ENCODE assay signal across 2 cellular contexts in the genomic region with DNA sequence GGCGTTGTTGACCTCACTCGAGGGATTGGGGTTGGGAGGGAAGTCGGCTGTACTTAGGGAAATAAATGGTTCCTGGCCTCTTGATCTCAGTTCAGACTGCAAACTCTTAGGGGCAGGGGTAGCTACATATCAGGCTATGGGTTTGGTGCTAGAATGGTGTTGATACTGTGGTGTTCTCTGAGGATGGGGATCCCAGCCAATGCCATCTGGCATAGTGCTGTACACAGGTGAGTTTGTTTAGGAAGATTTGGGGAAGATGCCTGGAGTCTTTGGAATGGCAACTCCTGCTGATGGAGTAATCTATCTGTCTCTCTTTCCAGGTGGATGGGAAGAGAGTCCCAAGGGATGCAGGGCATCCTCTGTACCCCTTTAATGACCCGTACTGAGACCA.
TF ChIP-seq lines count a peak whose summit lies in the region.

No MANE protein-coding gene starts in this region.

TF ChIP-seq in A549, 52 proteins besides CTCF, POLR2A, EP300 and RAD21:
- TF ChIP-seq, protein P1, sequence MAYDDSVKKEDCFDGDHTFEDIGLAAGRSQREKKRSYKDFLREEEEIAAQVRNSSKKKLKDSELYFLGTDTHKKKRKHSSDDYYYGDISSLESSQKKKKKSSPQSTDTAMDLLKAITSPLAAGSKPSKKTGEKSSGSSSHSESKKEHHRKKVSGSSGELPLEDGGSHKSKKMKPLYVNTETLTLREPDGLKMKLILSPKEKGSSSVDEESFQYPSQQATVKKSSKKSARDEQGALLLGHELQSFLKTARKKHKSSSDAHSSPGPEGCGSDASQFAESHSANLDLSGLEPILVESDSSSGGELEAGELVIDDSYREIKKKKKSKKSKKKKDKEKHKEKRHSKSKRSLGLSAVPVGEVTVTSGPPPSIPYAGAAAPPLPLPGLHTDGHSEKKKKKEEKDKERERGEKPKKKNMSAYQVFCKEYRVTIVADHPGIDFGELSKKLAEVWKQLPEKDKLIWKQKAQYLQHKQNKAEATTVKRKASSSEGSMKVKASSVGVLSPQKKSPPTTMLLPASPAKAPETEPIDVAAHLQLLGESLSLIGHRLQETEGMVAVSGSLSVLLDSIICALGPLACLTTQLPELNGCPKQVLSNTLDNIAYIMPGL (CRISPR knock-in tag; IDR thresholded peaks at IDR 0.05; ENCODE audit: borderline replicate concordance), result no peak
- TF ChIP-seq CEBPB (IDR thresholded peaks at IDR 0.05), result no peak
- no peak for TF ChIP-seq ZNF302 (CRISPR knock-in tag; IDR thresholded peaks at IDR 0.05)
- no peak for TF ChIP-seq NR3C1 (IDR thresholded peaks at IDR 0.05)
- TF ChIP-seq, protein P2, sequence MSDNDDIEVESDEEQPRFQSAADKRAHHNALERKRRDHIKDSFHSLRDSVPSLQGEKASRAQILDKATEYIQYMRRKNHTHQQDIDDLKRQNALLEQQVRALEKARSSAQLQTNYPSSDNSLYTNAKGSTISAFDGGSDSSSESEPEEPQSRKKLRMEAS (IDR thresholded peaks at IDR 0.05), result no peak
- TF ChIP-seq, protein P3, sequence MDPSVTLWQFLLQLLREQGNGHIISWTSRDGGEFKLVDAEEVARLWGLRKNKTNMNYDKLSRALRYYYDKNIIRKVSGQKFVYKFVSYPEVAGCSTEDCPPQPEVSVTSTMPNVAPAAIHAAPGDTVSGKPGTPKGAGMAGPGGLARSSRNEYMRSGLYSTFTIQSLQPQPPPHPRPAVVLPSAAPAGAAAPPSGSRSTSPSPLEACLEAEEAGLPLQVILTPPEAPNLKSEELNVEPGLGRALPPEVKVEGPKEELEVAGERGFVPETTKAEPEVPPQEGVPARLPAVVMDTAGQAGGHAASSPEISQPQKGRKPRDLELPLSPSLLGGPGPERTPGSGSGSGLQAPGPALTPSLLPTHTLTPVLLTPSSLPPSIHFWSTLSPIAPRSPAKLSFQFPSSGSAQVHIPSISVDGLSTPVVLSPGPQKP (IDR thresholded peaks at IDR 0.05; ENCODE audit: low read depth, low read length), result no peak
- TF ChIP-seq EHF (CRISPR knock-in tag; IDR thresholded peaks at IDR 0.05), result no peak
- no peak for TF ChIP-seq PHF8 (IDR thresholded peaks at IDR 0.05; ENCODE audit: borderline replicate concordance, low read depth)
- no peak for TF ChIP-seq CBX2 (IDR thresholded peaks at IDR 0.05; ENCODE audit: borderline replicate concordance, low read depth)
- no peak for TF ChIP-seq HDAC2 (IDR thresholded peaks at IDR 0.05)
- TF ChIP-seq, protein P4, sequence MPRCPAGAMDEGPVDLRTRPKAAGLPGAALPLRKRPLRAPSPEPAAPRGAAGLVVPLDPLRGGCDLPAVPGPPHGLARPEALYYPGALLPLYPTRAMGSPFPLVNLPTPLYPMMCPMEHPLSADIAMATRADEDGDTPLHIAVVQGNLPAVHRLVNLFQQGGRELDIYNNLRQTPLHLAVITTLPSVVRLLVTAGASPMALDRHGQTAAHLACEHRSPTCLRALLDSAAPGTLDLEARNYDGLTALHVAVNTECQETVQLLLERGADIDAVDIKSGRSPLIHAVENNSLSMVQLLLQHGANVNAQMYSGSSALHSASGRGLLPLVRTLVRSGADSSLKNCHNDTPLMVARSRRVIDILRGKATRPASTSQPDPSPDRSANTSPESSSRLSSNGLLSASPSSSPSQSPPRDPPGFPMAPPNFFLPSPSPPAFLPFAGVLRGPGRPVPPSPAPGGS (IDR thresholded peaks at IDR 0.05), result no peak
- no peak for TF ChIP-seq NPAS2 (CRISPR knock-in tag; IDR thresholded peaks at IDR 0.05; ENCODE audit: borderline replicate concordance)
- TF ChIP-seq ESRRA (IDR thresholded peaks at IDR 0.05; ENCODE audit: borderline replicate concordance, low read length), result no peak
- TF ChIP-seq HOXB5 (CRISPR knock-in tag; IDR thresholded peaks at IDR 0.05), result no peak
- TF ChIP-seq SMC3 (IDR thresholded peaks at IDR 0.05), result no peak

TF ChIP-seq in GM23338, 12 proteins besides CTCF, POLR2A, EP300 and RAD21:
- TF ChIP-seq JUNB (IDR thresholded peaks at IDR 0.05; ENCODE audit: unreplicated experiment), result no peak
- TF ChIP-seq POLR2AphosphoS5 (IDR thresholded peaks at IDR 0.05; ENCODE audit: low read depth), result no peak
- TF ChIP-seq NANOG (IDR thresholded peaks at IDR 0.05; ENCODE audit: borderline replicate concordance), result no peak
